Comparison of ENCODE assay signal across 8 cellular contexts in the genomic region with DNA sequence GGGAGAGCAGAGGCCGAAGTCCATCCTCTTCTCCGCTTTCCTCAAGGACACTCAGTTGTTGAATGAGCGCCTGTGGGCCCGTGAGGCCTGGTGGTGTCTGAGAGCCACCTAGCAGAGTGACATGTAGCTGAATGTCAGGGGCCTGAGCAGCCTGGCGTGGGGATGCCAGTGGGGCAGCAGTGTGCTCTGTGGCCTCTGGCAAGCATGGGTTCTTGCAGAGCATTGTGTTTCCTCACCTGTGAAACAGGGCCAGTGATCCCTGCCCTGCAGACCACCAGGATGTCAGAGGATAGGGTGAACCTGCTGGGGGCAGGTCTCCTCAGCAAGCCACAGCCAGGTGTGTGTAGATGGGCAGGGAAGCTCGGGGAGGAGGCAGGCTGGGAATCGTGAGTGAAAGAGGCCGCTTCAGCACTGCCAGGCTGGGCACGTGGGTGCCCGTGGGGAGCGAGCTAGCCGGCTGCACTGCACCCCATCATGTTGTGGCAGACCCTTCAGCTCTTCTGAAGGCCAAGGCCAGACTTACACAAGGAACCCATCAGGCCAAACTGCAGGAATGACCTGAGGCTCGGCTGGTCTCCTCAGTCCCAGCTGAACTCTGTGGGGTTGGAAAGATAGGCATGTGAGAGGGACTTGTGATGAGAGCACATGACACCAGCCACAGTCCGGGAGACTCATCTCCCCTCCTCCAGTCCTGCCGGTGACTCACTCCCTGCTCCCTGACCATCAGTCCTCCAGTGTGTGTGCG. TPM values are rescaled to one million over a fixed set of nuclear protein-coding genes. Genes with fewer than 3 reads are reported as not detected.
A peak's percentile ranks its signal among the peaks of the same experiment; 100 is the strongest.
DNase-seq lines count a peak whose midpoint lies in the region; ATAC-seq and TF ChIP-seq lines count a peak whose summit lies in the region.

No MANE protein-coding gene starts in this region.

- peaks cover 96% of the 10 kb centered on the region for H3K79me2 ChIP-seq in mesendoderm (ENCODE audit: control insufficient read depth, insufficient read depth, low read length)

- TF ChIP-seq CTCF in NB4 (IDR thresholded peaks at IDR 0.05; ENCODE audit: low read depth, low read length) = no peak

- intact Hi-C loops in CD4-positive, alpha-beta memory T cell (cut with micrococcal nuclease) = no loop called here
- intact Hi-C loops in activated T-helper 1 cell treated with anti-CD3 and anti-CD28 coated beads, Interleukin-12 subunit alpha, Interleukin-12 subunit beta, Interleukin-2, Interleukin-4 antibody, amounts not matched to agents 30 ng/mL and 10 ng/mL and 1 ng/mL, durations not matched to agents 14 hours and 24 hours and 36 hours (cut with micrococcal nuclease) = no loop called here

- no peak overlapping the region for H3K27ac ChIP-seq in CD4-positive, alpha-beta memory T cell (ENCODE audit: low read depth, low read length)
- no peak overlapping the region for H3K27ac ChIP-seq in mesendoderm (ENCODE audit: low read depth, low read length)

- peak overlapping the region in 4 of 7 donors; percentile 17 to 66 (median 40) for H3K27ac Mint-ChIP-seq in CD4-positive, alpha-beta memory T cell
- H3K27ac Mint-ChIP-seq in activated T-helper 1 cell treated with anti-CD3 and anti-CD28 coated beads, Interleukin-12 subunit alpha, Interleukin-12 subunit beta, Interleukin-2, Interleukin-4 antibody, amounts not matched to agents 30 ng/mL and 10 ng/mL and 1 ng/mL, durations not matched to agents 14 hours and 24 hours and 36 hours = no peak overlapping the region
- no peak overlapping the region for H3K27ac Mint-ChIP-seq in activated CD8-positive, alpha-beta memory T cell treated with anti-CD3 and anti-CD28 coated beads, Interleukin-2, amount 10 ng/mL, durations not matched to agents 7 days and 5 days
- H3K27ac Mint-ChIP-seq in activated T-cell treated with anti-CD3 and anti-CD28 coated beads, Interleukin-2, amount 50 U/mL, for 72 hours = no peak overlapping the region

- no peak overlapping the region for H2BK15ac ChIP-seq in mesendoderm (replicated peaks; ENCODE audit: low read depth)

- peaks cover 58% of the 10 kb centered on the region for H3K79me1 ChIP-seq in mesendoderm (ENCODE audit: low read length)

- no CpG with 5 or more reads among the region's 16 CpGs for WGBS in mesendoderm (ENCODE audit: extremely low coverage, insufficient coverage, low lambda C conversion rate)

- H3K4me3 ChIP-seq in CD4-positive, alpha-beta memory T cell (ENCODE audit: low read length in 2 of 2) = no peak overlapping the region
- no peak overlapping the region for H3K4me3 ChIP-seq in NB4 (ENCODE audit: low read depth, low read length)
- H3K4me3 ChIP-seq in mesendoderm (ENCODE audit: low read length) = no peak overlapping the region
- no peak overlapping the region for H3K4me3 ChIP-seq in HAP-1

- H3K27me3 Mint-ChIP-seq in CD4-positive, alpha-beta memory T cell = no peaks in the 10 kb centered on the region
- H3K27me3 Mint-ChIP-seq in activated T-helper 1 cell treated with anti-CD3 and anti-CD28 coated beads, Interleukin-12 subunit alpha, Interleukin-12 subunit beta, Interleukin-2, Interleukin-4 antibody, amounts not matched to agents 30 ng/mL and 10 ng/mL and 1 ng/mL, durations not matched to agents 14 hours and 24 hours and 36 hours (ENCODE audit: insufficient read depth) = no peaks in the 10 kb centered on the region
- no peaks in the 10 kb centered on the region for H3K27me3 Mint-ChIP-seq in activated CD8-positive, alpha-beta memory T cell treated with anti-CD3 and anti-CD28 coated beads, Interleukin-2, amount 10 ng/mL, durations not matched to agents 7 days and 5 days
- no peaks in the 10 kb centered on the region for H3K27me3 Mint-ChIP-seq in activated T-cell treated with anti-CD3 and anti-CD28 coated beads, Interleukin-2, amount 50 U/mL, for 72 hours (ENCODE audit: low read depth)

- H2BK5ac ChIP-seq in mesendoderm (ENCODE audit: low read length) = no peak overlapping the region

- no peak overlapping the region for H4K5ac ChIP-seq in mesendoderm (ENCODE audit: low read length)

- no peak overlapping the region for H3K9ac ChIP-seq in mesendoderm (ENCODE audit: low read length)

- CTCF ChIA-PET in CD4-positive, alpha-beta memory T cell (lab: Charles Lee; ENCODE audit: partially characterized antibody) = interaction anchor here (1.0 kb wide), 1 partner anchor 28 kb away, joined by 4 read pairs; no protein-coding TSS in a partner anchor
- CTCF ChIA-PET in activated CD8-positive, alpha-beta memory T cell treated with anti-CD3 and anti-CD28 coated beads, Interleukin-2, amount 10 ng/mL, durations not matched to agents 7 days and 5 days (lab: Charles Lee) = interaction anchor here (0.5 to 1.5 kb wide), 3 partner anchors 18 to 97 kb away, joined by 3 read pairs; partner anchors contain the start of gene RELB

- H3K27me3 ChIP-seq in CD4-positive, alpha-beta memory T cell (ENCODE audit: insufficient read depth, low read length) = no peaks in the 10 kb centered on the region
- H3K27me3 ChIP-seq in mesendoderm (ENCODE audit: insufficient read depth, low read length, poor library complexity) (no peaks in the 10 kb centered on the region), HAP-1 (ENCODE audit: low read depth) (no peaks in the 10 kb centered on the region)

- H3K36me3 ChIP-seq in CD4-positive, alpha-beta memory T cell (ENCODE audit: insufficient read depth, low read length) = no peaks in the 10 kb centered on the region
- H3K36me3 ChIP-seq in mesendoderm (ENCODE audit: control insufficient read depth, insufficient read depth, low read length) = no peaks in the 10 kb centered on the region
- H3K36me3 ChIP-seq in HAP-1 (replicated peaks) = peaks cover 15% of the 10 kb centered on the region

- H3K36me3 Mint-ChIP-seq in CD4-positive, alpha-beta memory T cell = peaks cover 0 to 6% of the 10 kb centered on the region in 2 donors
- peaks cover 8% of the 10 kb centered on the region for H3K36me3 Mint-ChIP-seq in activated T-helper 1 cell treated with anti-CD3 and anti-CD28 coated beads, Interleukin-12 subunit alpha, Interleukin-12 subunit beta, Interleukin-2, Interleukin-4 antibody, amounts not matched to agents 30 ng/mL and 10 ng/mL and 1 ng/mL, durations not matched to agents 14 hours and 24 hours and 36 hours (ENCODE audit: low read depth)
- peaks cover 5% of the 10 kb centered on the region for H3K36me3 Mint-ChIP-seq in activated CD8-positive, alpha-beta memory T cell treated with anti-CD3 and anti-CD28 coated beads, Interleukin-2, amount 10 ng/mL, durations not matched to agents 7 days and 5 days
- no peaks in the 10 kb centered on the region for H3K36me3 Mint-ChIP-seq in activated T-cell treated with anti-CD3 and anti-CD28 coated beads, Interleukin-2, amount 50 U/mL, for 72 hours (ENCODE audit: insufficient read depth in 2 of 2)

- peaks cover 50 to 93% (median 69%) of the 10 kb centered on the region in 4 donors for H3K4me1 Mint-ChIP-seq in CD4-positive, alpha-beta memory T cell
- H3K4me1 Mint-ChIP-seq in activated T-helper 1 cell treated with anti-CD3 and anti-CD28 coated beads, Interleukin-12 subunit alpha, Interleukin-12 subunit beta, Interleukin-2, Interleukin-4 antibody, amounts not matched to agents 30 ng/mL and 10 ng/mL and 1 ng/mL, durations not matched to agents 14 hours and 24 hours and 36 hours (ENCODE audit: low read depth) = peaks cover 30% of the 10 kb centered on the region
- H3K4me1 Mint-ChIP-seq in activated CD8-positive, alpha-beta memory T cell treated with anti-CD3 and anti-CD28 coated beads, Interleukin-2, amount 10 ng/mL, durations not matched to agents 7 days and 5 days = peaks cover 54% of the 10 kb centered on the region
- H3K4me1 Mint-ChIP-seq in activated T-cell treated with anti-CD3 and anti-CD28 coated beads, Interleukin-2, amount 50 U/mL, for 72 hours (ENCODE audit: low read depth) = peaks cover 60% of the 10 kb centered on the region

- TF ChIP-seq POLR2A in NB4 (IDR thresholded peaks at IDR 0.05; ENCODE audit: extremely low read depth, insufficient read length) = no peak

- peak in 1 of 5 donors; percentile 31 for DNase-seq in CD4-positive, alpha-beta memory T cell
- DNase-seq in NB4 (ENCODE audit: low read depth) (peak; percentile 70), dermis blood vessel endothelial cell (peak; percentile 89), mesendoderm (peak; percentile 89), HAP-1 (ENCODE audit: low spot score in 2 of 2) (no peak)
- no peak for DNase-seq in activated T-helper 1 cell treated with anti-CD3 and anti-CD28 coated beads, Interleukin-12 subunit alpha, Interleukin-12 subunit beta, Interleukin-2, Interleukin-4 antibody, amounts not matched to agents 30 ng/mL and 10 ng/mL and 1 ng/mL, durations not matched to agents 14 hours and 24 hours and 36 hours (ENCODE audit: low spot score)
- DNase-seq in activated CD8-positive, alpha-beta memory T cell treated with anti-CD3 and anti-CD28 coated beads, Interleukin-2, amount 10 ng/mL, durations not matched to agents 7 days and 5 days = no peak
- DNase-seq in activated T-cell treated with anti-CD3 and anti-CD28 coated beads, Interleukin-2, amount 50 U/mL, for 72 hours = no peak

- in situ Hi-C loops in HAP-1 (cut with MboI; ENCODE audit: low sequenced_read_pairs) = no loop called here

- POLR2A ChIA-PET in CD4-positive, alpha-beta memory T cell (lab: Charles Lee; ENCODE audit: partially characterized antibody) = no interaction called here

- H3K4me3 Mint-ChIP-seq in CD4-positive, alpha-beta memory T cell = peak overlapping the region in 3 of 8 donors; percentile 49 to 70 (median 54)
- no peak overlapping the region for H3K4me3 Mint-ChIP-seq in activated T-helper 1 cell treated with anti-CD3 and anti-CD28 coated beads, Interleukin-12 subunit alpha, Interleukin-12 subunit beta, Interleukin-2, Interleukin-4 antibody, amounts not matched to agents 30 ng/mL and 10 ng/mL and 1 ng/mL, durations not matched to agents 14 hours and 24 hours and 36 hours
- no peak overlapping the region for H3K4me3 Mint-ChIP-seq in activated CD8-positive, alpha-beta memory T cell treated with anti-CD3 and anti-CD28 coated beads, Interleukin-2, amount 10 ng/mL, durations not matched to agents 7 days and 5 days
- H3K4me3 Mint-ChIP-seq in activated T-cell treated with anti-CD3 and anti-CD28 coated beads, Interleukin-2, amount 50 U/mL, for 72 hours = no peak overlapping the region

- no peak overlapping the region for H3K4me2 ChIP-seq in mesendoderm (ENCODE audit: low read length)

- H4K8ac ChIP-seq in mesendoderm (ENCODE audit: low read depth, low read length) = no peak overlapping the region

- peaks cover 51% of the 10 kb centered on the region for H3K4me1 ChIP-seq in CD4-positive, alpha-beta memory T cell (ENCODE audit: insufficient read depth, low read length)
- H3K4me1 ChIP-seq in mesendoderm (ENCODE audit: control insufficient read depth, low read depth, low read length) (peaks cover 5% of the 10 kb centered on the region), HAP-1 (peaks cover 10% of the 10 kb centered on the region)

- H3K9me3 Mint-ChIP-seq in CD4-positive, alpha-beta memory T cell = no peaks in the 10 kb centered on the region
- no peaks in the 10 kb centered on the region for H3K9me3 Mint-ChIP-seq in activated T-helper 1 cell treated with anti-CD3 and anti-CD28 coated beads, Interleukin-12 subunit alpha, Interleukin-12 subunit beta, Interleukin-2, Interleukin-4 antibody, amounts not matched to agents 30 ng/mL and 10 ng/mL and 1 ng/mL, durations not matched to agents 14 hours and 24 hours and 36 hours
- H3K9me3 Mint-ChIP-seq in activated CD8-positive, alpha-beta memory T cell treated with anti-CD3 and anti-CD28 coated beads, Interleukin-2, amount 10 ng/mL, durations not matched to agents 7 days and 5 days (ENCODE audit: low read depth) = no peaks in the 10 kb centered on the region
- H3K9me3 Mint-ChIP-seq in activated T-cell treated with anti-CD3 and anti-CD28 coated beads, Interleukin-2, amount 50 U/mL, for 72 hours = no peaks in the 10 kb centered on the region

- no peak overlapping the region for H2BK120ac ChIP-seq in mesendoderm (ENCODE audit: low read depth, low read length)

- H2AK5ac ChIP-seq in mesendoderm (ENCODE audit: low read length) = no peak overlapping the region

- H3K9me3 ChIP-seq in CD4-positive, alpha-beta memory T cell (ENCODE audit: control insufficient read depth in 1 of 2, low read length in 2 of 2) = no peaks in the 10 kb centered on the region
- no peaks in the 10 kb centered on the region for H3K9me3 ChIP-seq in HAP-1

- no peak overlapping the region for H3K4ac ChIP-seq in mesendoderm (ENCODE audit: low read depth, low read length)

- H3K18ac ChIP-seq in mesendoderm (ENCODE audit: low read length) = no peak overlapping the region

- H3K56ac ChIP-seq in mesendoderm (ENCODE audit: low read length) = peak overlapping the region; percentile 51

- no peak for ATAC-seq in activated CD8-positive, alpha-beta memory T cell treated with anti-CD3 and anti-CD28 coated beads, Interleukin-2, amount 10 ng/mL, durations not matched to agents 7 days and 5 days
- no peak for ATAC-seq in activated T-cell treated with anti-CD3 and anti-CD28 coated beads, Interleukin-2, amount 50 U/mL, for 72 hours (replicated peaks in 1 of 2)

- H3K23ac ChIP-seq in mesendoderm (ENCODE audit: low read length) = peak overlapping the region; percentile 32

RNA-seq across cellular contexts. Expression of gene PPP1R37, which starts 5.0 kb away (rescaled TPM):
- total RNA-seq in CD4-positive, alpha-beta memory T cell = 10 to 100 TPM; 25.2 to 26.2 TPM
- polyA plus RNA-seq in CD4-positive, alpha-beta memory T cell = 1 to 10 TPM in 1 of 2 donors, under 1 TPM in 1; 0.31 to 1.4 TPM
- total RNA-seq in dermis blood vessel endothelial cell = 31.1 and 39.7 TPM in 2 replicates
- polyA plus RNA-seq in mesendoderm (2013, experiment 1 of 2) = 10.0 TPM
- polyA plus RNA-seq in mesendoderm (2013, experiment 2 of 2) = 10.7 TPM
- total RNA-seq in activated T-helper 1 cell treated with anti-CD3 and anti-CD28 coated beads, Interleukin-12 subunit alpha, Interleukin-12 subunit beta, Interleukin-2, Interleukin-4 antibody, amounts not matched to agents 30 ng/mL and 10 ng/mL and 1 ng/mL, durations not matched to agents 14 hours and 24 hours and 36 hours = 20.4 and 20.5 TPM in 2 replicates
- total RNA-seq in activated CD8-positive, alpha-beta memory T cell treated with anti-CD3 and anti-CD28 coated beads, Interleukin-2, amount 10 ng/mL, durations not matched to agents 7 days and 5 days = 10 to 100 TPM; 18.7 to 30.0 TPM
- total RNA-seq in activated T-cell treated with anti-CD3 and anti-CD28 coated beads, Interleukin-2, amount 50 U/mL, for 72 hours = 10 to 100 TPM; 11.8 to 17.3 TPM

RNA-seq across cellular contexts. Expression of gene GEMIN7, which starts 18.9 kb away (rescaled TPM):
- 10 to 100 TPM; 15.9 to 17.6 TPM for total RNA-seq in CD4-positive, alpha-beta memory T cell
- 10 to 100 TPM; 34.9 to 75.3 TPM for polyA plus RNA-seq in CD4-positive, alpha-beta memory T cell
- 25.5 and 33.2 TPM in 2 replicates for total RNA-seq in dermis blood vessel endothelial cell
- 31.9 TPM for polyA plus RNA-seq in mesendoderm (2013, experiment 1 of 2)
- 35.0 TPM for polyA plus RNA-seq in mesendoderm (2013, experiment 2 of 2)
- total RNA-seq in activated T-helper 1 cell treated with anti-CD3 and anti-CD28 coated beads, Interleukin-12 subunit alpha, Interleukin-12 subunit beta, Interleukin-2, Interleukin-4 antibody, amounts not matched to agents 30 ng/mL and 10 ng/mL and 1 ng/mL, durations not matched to agents 14 hours and 24 hours and 36 hours = 46.8 and 53.6 TPM in 2 replicates
- total RNA-seq in activated CD8-positive, alpha-beta memory T cell treated with anti-CD3 and anti-CD28 coated beads, Interleukin-2, amount 10 ng/mL, durations not matched to agents 7 days and 5 days = 10 to 100 TPM; 26.2 to 34.4 TPM
- total RNA-seq in activated T-cell treated with anti-CD3 and anti-CD28 coated beads, Interleukin-2, amount 50 U/mL, for 72 hours = 10 to 100 TPM; 26.4 to 28.1 TPM

RNA-seq across cellular contexts. Expression of gene ZNF296, which starts 21.7 kb away (rescaled TPM):
- 1 to 10 TPM; 1.7 to 1.9 TPM for total RNA-seq in CD4-positive, alpha-beta memory T cell
- polyA plus RNA-seq in CD4-positive, alpha-beta memory T cell = 1 to 10 TPM in 1 of 2 donors, under 1 TPM in 1; 0.98 to 3.2 TPM
- 0.17 and 0.51 TPM in 2 replicates for total RNA-seq in dermis blood vessel endothelial cell
- 5.4 TPM for polyA plus RNA-seq in mesendoderm (2013, experiment 1 of 2)
- 5.6 TPM for polyA plus RNA-seq in mesendoderm (2013, experiment 2 of 2)
- total RNA-seq in activated T-helper 1 cell treated with anti-CD3 and anti-CD28 coated beads, Interleukin-12 subunit alpha, Interleukin-12 subunit beta, Interleukin-2, Interleukin-4 antibody, amounts not matched to agents 30 ng/mL and 10 ng/mL and 1 ng/mL, durations not matched to agents 14 hours and 24 hours and 36 hours = 4.3 and 4.7 TPM in 2 replicates
- total RNA-seq in activated CD8-positive, alpha-beta memory T cell treated with anti-CD3 and anti-CD28 coated beads, Interleukin-2, amount 10 ng/mL, durations not matched to agents 7 days and 5 days = 1 to 10 TPM; 5.3 to 9.5 TPM
- 1 to 10 TPM; 5.1 to 5.2 TPM for total RNA-seq in activated T-cell treated with anti-CD3 and anti-CD28 coated beads, Interleukin-2, amount 50 U/mL, for 72 hours

RNA-seq across cellular contexts. Expression of gene CLASRP, which starts 59.1 kb away (rescaled TPM):
- 100 to 1,000 TPM; 156 to 163 TPM for total RNA-seq in CD4-positive, alpha-beta memory T cell
- 10 to 100 TPM in 1 of 2 donors, 1 to 10 TPM in 1; 3.8 to 12.7 TPM for polyA plus RNA-seq in CD4-positive, alpha-beta memory T cell
- 13.8 and 16.0 TPM in 2 replicates for total RNA-seq in dermis blood vessel endothelial cell
- 29.1 TPM for polyA plus RNA-seq in mesendoderm (2013, experiment 1 of 2)
- 31.1 TPM for polyA plus RNA-seq in mesendoderm (2013, experiment 2 of 2)
- total RNA-seq in activated T-helper 1 cell treated with anti-CD3 and anti-CD28 coated beads, Interleukin-12 subunit alpha, Interleukin-12 subunit beta, Interleukin-2, Interleukin-4 antibody, amounts not matched to agents 30 ng/mL and 10 ng/mL and 1 ng/mL, durations not matched to agents 14 hours and 24 hours and 36 hours = 106 and 116 TPM in 2 replicates
- 100 to 1,000 TPM; 114 to 121 TPM for total RNA-seq in activated CD8-positive, alpha-beta memory T cell treated with anti-CD3 and anti-CD28 coated beads, Interleukin-2, amount 10 ng/mL, durations not matched to agents 7 days and 5 days
- total RNA-seq in activated T-cell treated with anti-CD3 and anti-CD28 coated beads, Interleukin-2, amount 50 U/mL, for 72 hours = 100 to 1,000 TPM; 110 to 138 TPM

Comparison
In these comparisons a context has a peak if more than half of its experiments do, and no peak if none do; other contexts are left out.
1. DNase-seq: peak in NB4 (single experiment), dermis blood vessel endothelial cell (single experiment) and mesendoderm (single experiment); none in HAP-1 (0 of 2), activated T-helper 1 cell treated with anti-CD3 and anti-CD28 coated beads, Interleukin-12 subunit alpha, Interleukin-12 subunit beta, Interleukin-2, Interleukin-4 antibody, amounts not matched to agents 30 ng/mL and 10 ng/mL and 1 ng/mL, durations not matched to agents 14 hours and 24 hours and 36 hours (single experiment), activated CD8-positive, alpha-beta memory T cell treated with anti-CD3 and anti-CD28 coated beads, Interleukin-2, amount 10 ng/mL, durations not matched to agents 7 days and 5 days (single experiment) and activated T-cell treated with anti-CD3 and anti-CD28 coated beads, Interleukin-2, amount 50 U/mL, for 72 hours (0 of 2).
2. H3K27ac Mint-ChIP-seq: peak in CD4-positive, alpha-beta memory T cell (4 of 7); none in activated T-helper 1 cell treated with anti-CD3 and anti-CD28 coated beads, Interleukin-12 subunit alpha, Interleukin-12 subunit beta, Interleukin-2, Interleukin-4 antibody, amounts not matched to agents 30 ng/mL and 10 ng/mL and 1 ng/mL, durations not matched to agents 14 hours and 24 hours and 36 hours (single experiment), activated CD8-positive, alpha-beta memory T cell treated with anti-CD3 and anti-CD28 coated beads, Interleukin-2, amount 10 ng/mL, durations not matched to agents 7 days and 5 days (single experiment) and activated T-cell treated with anti-CD3 and anti-CD28 coated beads, Interleukin-2, amount 50 U/mL, for 72 hours (single experiment).